Comparison of ENCODE assay signal across 11 cellular contexts in genomic region chr16:69860233-69861231, GRCh38.
A peak's percentile ranks its signal among the peaks of the same experiment; 100 is the strongest.
DNase-seq lines count a peak whose midpoint lies in the region; ATAC-seq, FAIRE-seq and TF ChIP-seq lines count a peak whose summit lies in the region.
"Had no signal": no experiment of that assay in that cellular context is flagged by ENCODE, and none has a peak within 500 bp of the region (broad histone marks: within the 10 kb centered on the region; RNA-seq: fewer than 3 reads in every experiment).

No MANE protein-coding gene starts in this region.

- no peak overlapping the region for H3K4me3 Mint-ChIP-seq in activated CD4-positive, alpha-beta memory T cell treated with anti-CD3 and anti-CD28 coated beads for 36 hours
- H3K4me3 Mint-ChIP-seq: natural killer cell had no signal

- in situ Hi-C loops in HepG2 (cut with HindIII; ENCODE audit: extremely low pct_ligation_motif_present, low pct_unique_long_range_greater_than_20kb), result no loop called here

- no peak overlapping the region for H3K4me3 ChIP-seq in HepG2 (replicated peaks in 1 of 3; ENCODE audit: insufficient read depth in 1 of 3, low read depth in 2 of 3, low read length in 3 of 3)
- no peak overlapping the region for H3K4me3 ChIP-seq in right lobe of liver
- no peak overlapping the region for H3K4me3 ChIP-seq in hepatocyte

- H3K9me3 ChIP-seq in HepG2 (ENCODE audit: low read length) (no peaks in the 10 kb centered on the region), right lobe of liver (no peaks in the 10 kb centered on the region), hepatocyte (ENCODE audit: low read depth) (no peaks in the 10 kb centered on the region)
- H3K9me3 ChIP-seq: SK-N-SH had no signal

- H3K9ac ChIP-seq in HepG2 (ENCODE audit: insufficient read depth, low read depth, low read length), result no peak overlapping the region
- H3K9ac ChIP-seq: SK-N-SH had no signal

- 87% methylated on average over 8 of the region's 9 CpGs for WGBS in HepG2 (ENCODE audit: low lambda C conversion rate)
- 80% methylated on average over 4 of the region's 9 CpGs for WGBS in right lobe of liver (ENCODE audit: insufficient coverage, low coverage, low lambda C conversion rate, missing lambda C conversion rate)
- WGBS in hepatocyte (ENCODE audit: low lambda C conversion rate, missing lambda C conversion rate), result 89% methylated on average over 9 of the region's 9 CpGs

- H3K4me1 Mint-ChIP-seq in activated CD4-positive, alpha-beta memory T cell treated with anti-CD3 and anti-CD28 coated beads for 36 hours (ENCODE audit: low read depth), result no peaks in the 10 kb centered on the region

- no peak for FAIRE-seq in HepG2 (lab: Jason Lieb, UNC)

- POLR2A ChIA-PET in HepG2 (lab: Yijun Ruan, JAX), result no interaction called here
- POLR2A ChIA-PET in activated CD4-positive, alpha-beta memory T cell treated with anti-CD3 and anti-CD28 coated beads for 36 hours (lab: Charles Lee), result no interaction called here

- DNase-seq in HepG2 (ENCODE audit: low spot score) (peak; percentile 43), right lobe of liver (no peak), hepatocyte (ENCODE audit: low spot score) (no peak), sciatic nerve (ENCODE audit: low spot score) (no peak), SHP77 (lab: John Stamatoyannopoulos, UW) (no peak)
- no peak for DNase-seq in activated CD4-positive, alpha-beta memory T cell treated with anti-CD3 and anti-CD28 coated beads for 36 hours
- DNase-seq in activated naive CD4-positive, alpha-beta T cell treated with anti-CD3 and anti-CD28 coated beads, Interleukin-2, amount 50 U/mL, for 16 hours, result no peak
- DNase-seq: natural killer cell had no signal

- no peaks in the 10 kb centered on the region; a peak in 1 of 5 replicates for H3K36me3 ChIP-seq in HepG2 (replicated peaks in 1 of 2; ENCODE audit: control insufficient read depth in 1 of 2, insufficient read depth in 2 of 2, low read length in 2 of 2)
- no peaks in the 10 kb centered on the region for H3K36me3 ChIP-seq in right lobe of liver
- no peaks in the 10 kb centered on the region for H3K36me3 ChIP-seq in hepatocyte (replicated peaks; ENCODE audit: insufficient read depth, low read depth)
- H3K36me3 ChIP-seq: WERI-Rb-1 had no signal

- H3K79me2 ChIP-seq in HepG2 (ENCODE audit: insufficient read depth, low read length) (no peaks in the 10 kb centered on the region), hepatocyte (no peaks in the 10 kb centered on the region)

- no peak overlapping the region for H3K27ac Mint-ChIP-seq in activated CD4-positive, alpha-beta memory T cell treated with anti-CD3 and anti-CD28 coated beads for 36 hours

- peaks cover 5% of the 10 kb centered on the region for H3K36me3 Mint-ChIP-seq in activated CD4-positive, alpha-beta memory T cell treated with anti-CD3 and anti-CD28 coated beads for 36 hours

- TF ChIP-seq CTCF in HepG2 (CRISPR knock-in tag; IDR thresholded peaks at IDR 0.05), result no peak
- no peak for TF ChIP-seq CTCF in right lobe of liver (IDR thresholded peaks at IDR 0.05)
- no peak for TF ChIP-seq CTCF in hepatocyte (IDR thresholded peaks at IDR 0.05; ENCODE audit: poor library complexity)

- no peaks in the 10 kb centered on the region for H3K9me3 Mint-ChIP-seq in activated CD4-positive, alpha-beta memory T cell treated with anti-CD3 and anti-CD28 coated beads for 36 hours
- H3K9me3 Mint-ChIP-seq: natural killer cell had no signal

- ATAC-seq in HepG2, result no peak
- ATAC-seq in right lobe of liver, result no peak
- peak; percentile 11 for ATAC-seq in sciatic nerve
- ATAC-seq in GM19351 (IDR thresholded peaks at IDR 0.05; ENCODE audit: unreplicated experiment), result no peak

- H4K20me1 ChIP-seq in HepG2 (ENCODE audit: insufficient read depth, low read length), result no peaks in the 10 kb centered on the region
- H4K20me1 ChIP-seq in hepatocyte (ENCODE audit: insufficient read depth, poor library complexity, severe bottlenecking), result no peaks in the 10 kb centered on the region

- H3K4me2 ChIP-seq in HepG2 (ENCODE audit: low read depth, low read length), result peak overlapping the region; percentile 2; the same call in 1 of the 2 replicates
- no peak overlapping the region for H3K4me2 ChIP-seq in hepatocyte

- peaks cover 72% of the 10 kb centered on the region for H3K4me1 ChIP-seq in HepG2 (ENCODE audit: insufficient read depth, low read length)
- peaks cover 0 to 30% (median 7%) of the 10 kb centered on the region in 4 donors for H3K4me1 ChIP-seq in right lobe of liver
- H3K4me1 ChIP-seq in hepatocyte (ENCODE audit: insufficient read depth), result peaks cover 20% of the 10 kb centered on the region

- H2AFZ ChIP-seq in HepG2 (ENCODE audit: low read length) (no peak overlapping the region), hepatocyte (no peak overlapping the region)

- H3K27ac ChIP-seq in HepG2 (ENCODE audit: extremely low read length, insufficient read depth, low read length), result peak overlapping the region; percentile 35
- peak overlapping the region in 1 of 3 donors; percentile 41 for H3K27ac ChIP-seq in right lobe of liver
- peak overlapping the region; percentile 62 for H3K27ac ChIP-seq in hepatocyte
- H3K27ac ChIP-seq: WERI-Rb-1 had no signal

- no peak for TF ChIP-seq RAD21 in HepG2 (CRISPR knock-in tag; IDR thresholded peaks at IDR 0.05)

- no TSS peak for BruUV-seq in HepG2 (replicated peaks; lab: Mats Ljungman, UMichigan)

- TF ChIP-seq POLR2A in HepG2 (IDR thresholded peaks at IDR 0.05; ENCODE audit: insufficient read depth in 1 of 2, low read depth in 2 of 2, low read length in 2 of 2) (no peak), right lobe of liver (IDR thresholded peaks at IDR 0.05) (no peak)

- no peaks in the 10 kb centered on the region for H3K27me3 Mint-ChIP-seq in activated CD4-positive, alpha-beta memory T cell treated with anti-CD3 and anti-CD28 coated beads for 36 hours

- intact Hi-C loops in HepG2 (cut with micrococcal nuclease; ENCODE audit: unreplicated experiment), result loop anchor here (5.0 kb wide), 1 partner anchor 72 kb away; no protein-coding TSS in a partner anchor
- intact Hi-C loops in right lobe of liver (cut with DNase I), result no loop called here
- intact Hi-C loops in sciatic nerve (cut with DNase I), result no loop called here
- intact Hi-C loops in activated CD4-positive, alpha-beta memory T cell treated with anti-CD3 and anti-CD28 coated beads for 36 hours (cut with micrococcal nuclease), result no loop called here

- no peaks in the 10 kb centered on the region for H3K9me2 ChIP-seq in hepatocyte (replicated peaks; ENCODE audit: insufficient read depth)
- H3K9me2 ChIP-seq: SK-N-SH had no signal

- H3K27me3 ChIP-seq in HepG2 (ENCODE audit: control insufficient read depth in 1 of 2, insufficient read depth in 2 of 2, low read length in 2 of 2) (no peaks in the 10 kb centered on the region), right lobe of liver (no peaks in the 10 kb centered on the region), hepatocyte (no peaks in the 10 kb centered on the region)

- TF ChIP-seq EP300 in HepG2 (IDR thresholded peaks at IDR 0.05; ENCODE audit: low read depth in 2 of 2, low read length in 2 of 2), result no peak
- TF ChIP-seq EP300 in HepG2 (CRISPR knock-in tag; IDR thresholded peaks at IDR 0.05; ENCODE audit: borderline replicate concordance), result no peak

- CTCF ChIA-PET in HepG2 (lab: Yijun Ruan, JAX; ENCODE audit: low intra/inter-chr PET ratio, low total read pairs), result interaction anchor here (3.9 kb wide), 1 partner anchor 63 kb away, joined by 67 read pairs; no protein-coding TSS in a partner anchor
- CTCF ChIA-PET in activated CD4-positive, alpha-beta memory T cell treated with anti-CD3 and anti-CD28 coated beads for 36 hours (lab: Charles Lee), result no interaction called here

TF ChIP-seq in HepG2, 621 proteins besides CTCF, POLR2A, EP300 and RAD21 (continues in another document):
- TF ChIP-seq PAXIP1 (CRISPR knock-in tag; conservative IDR thresholded peaks at IDR 0.05), result peak; percentile 60
